Comparison of ENCODE assay signal across 1 cellular context in genomic region chr3:100756441-100756840, GRCh38.
TF ChIP-seq lines count a peak whose summit lies in the region.

No MANE protein-coding gene starts in this region.

TF ChIP-seq in GM23338, 12 proteins besides CTCF, POLR2A, EP300 and RAD21 (continued from another document):
- TF ChIP-seq ZNF462 (CRISPR knock-in tag; IDR thresholded peaks at IDR 0.05) (no peak), ETS1 (IDR thresholded peaks at IDR 0.05) (no peak), EZH2 (IDR thresholded peaks at IDR 0.05; ENCODE audit: low read depth, unreplicated experiment) (no peak), EZH2phosphoT487 (IDR thresholded peaks at IDR 0.05; ENCODE audit: unreplicated experiment) (no peak), POLR2AphosphoS5 (IDR thresholded peaks at IDR 0.05; ENCODE audit: low read depth) (no peak)
